Comparison of ENCODE assay signal across 28 cellular contexts in genomic region chr10:97520520-97520919, GRCh38. TPM values are rescaled to one million over a fixed set of nuclear protein-coding genes. Genes with fewer than 3 reads are reported as not detected.
DNase-seq lines count a peak whose midpoint lies in the region; ATAC-seq and TF ChIP-seq lines count a peak whose summit lies in the region.
"Had no signal": no experiment of that assay in that cellular context is flagged by ENCODE, and none has a peak within 500 bp of the region (broad histone marks: within the 10 kb centered on the region; RNA-seq: fewer than 3 reads in every experiment).

No MANE protein-coding gene starts in this region.

- H3K27ac Mint-ChIP-seq in GM23338 = peak overlapping the region; percentile 60; the same call in 1 of the 2 replicates
- H3K27ac Mint-ChIP-seq in glutamatergic neuron (ENCODE audit: unreplicated experiment) = peak overlapping the region; percentile 15
- H3K27ac Mint-ChIP-seq in progenitor cell of endocrine pancreas = peak overlapping the region; percentile 85
- H3K27ac Mint-ChIP-seq: CD4-positive, alpha-beta T cell had no signal

- DNase-seq in GM23338 (ENCODE audit: low spot score) = no peak
- no peak for DNase-seq in glutamatergic neuron
- DNase-seq in progenitor cell of endocrine pancreas (ENCODE audit: low spot score, unreplicated experiment) = no peak
- no peak for DNase-seq in NCI-H2227 (lab: John Stamatoyannopoulos, UW; ENCODE audit: unreplicated experiment)
- DNase-seq in NCI-H2196 treated with DMSO at 0.1 percent for 48 hours (lab: John Stamatoyannopoulos, UW; ENCODE audit: unreplicated experiment) = no peak
- DNase-seq in activated CD4-positive, alpha-beta T cell treated with anti-CD3 and anti-CD28 coated beads for 48 hours = no peak
- DNase-seq in SKM-1 treated with dmso at 0.1 percent for 144 hours (lab: John Stamatoyannopoulos, UW; ENCODE audit: unreplicated experiment) = no peak
- DNase-seq: AML-193; CD4-positive, alpha-beta T cell; COR-L47; DMS53; Kasumi-1; NCI-H1105; NCI-H1436 treated with DMSO at 0.1 percent for 48 hours; NCI-H187 treated with DMSO at 0.1 percent for 48 hours; NCI-H2171 treated with DMSO at 0.1 percent for 48 hours; NCI-H446 treated with DMSO at 0.1 percent for 48 hours; NCI-H526 treated with DMSO at 0.1 percent for 48 hours; SHP77 had no signal

- peaks cover 52% of the 10 kb centered on the region for H3K79me2 ChIP-seq in GM23338 (replicated peaks; ENCODE audit: insufficient read depth)

- no peaks in the 10 kb centered on the region for H3K36me3 ChIP-seq in GM23338 (ENCODE audit: insufficient read depth)
- no peaks in the 10 kb centered on the region for H3K36me3 ChIP-seq in HUES6 (ENCODE audit: control insufficient read depth, insufficient read depth, low read length)
- H3K36me3 ChIP-seq: BLaER1 treated with 17β-estradiol and CSF1 and Interleukin-3, amounts not matched to agents 10 nM and 100 nM had no signal

- no peaks in the 10 kb centered on the region for H3K9me3 ChIP-seq in HUES6 (ENCODE audit: control insufficient read depth, insufficient read depth, low read depth, low read length)
- H3K9me3 ChIP-seq: BLaER1 treated with 17β-estradiol and CSF1 and Interleukin-3, amounts not matched to agents 10 nM and 100 nM had no signal

- no peak overlapping the region for H3K9ac ChIP-seq in HUES6 (ENCODE audit: low read length)
- H3K9ac ChIP-seq: BLaER1 treated with 17β-estradiol and CSF1 and Interleukin-3, amounts not matched to agents 10 nM and 100 nM had no signal

- H4K20me1 ChIP-seq in GM23338 (replicated peaks; ENCODE audit: insufficient read depth) = no peaks in the 10 kb centered on the region; the same call in 1 of the 2 replicates

- no peak overlapping the region for H2AFZ ChIP-seq in GM23338

- no peaks in the 10 kb centered on the region for H3K9me2 ChIP-seq in GM23338 (ENCODE audit: insufficient read depth)

- peak; percentile 5; the same call in 2 of the 3 replicates for ATAC-seq in GM23338
- ATAC-seq: K562, Panc1 had no signal

- H3K4me3 ChIP-seq in GM23338 (no peak overlapping the region), HUES6 (ENCODE audit: low read depth, low read length) (no peak overlapping the region)
- H3K4me3 ChIP-seq: BLaER1 treated with 17β-estradiol and CSF1 and Interleukin-3, amounts not matched to agents 10 nM and 100 nM; K562 had no signal

- no peak overlapping the region for H3K4me3 Mint-ChIP-seq in GM23338
- H3K4me3 Mint-ChIP-seq in glutamatergic neuron (ENCODE audit: unreplicated experiment) = no peak overlapping the region
- H3K4me3 Mint-ChIP-seq in progenitor cell of endocrine pancreas (ENCODE audit: low read depth) = no peak overlapping the region
- H3K4me3 Mint-ChIP-seq: CD4-positive, alpha-beta T cell had no signal

- TF ChIP-seq CTCF in GM23338 (conservative IDR thresholded peaks at IDR 0.05; ENCODE audit: low read depth in 2 of 2) (no peak), glutamatergic neuron (IDR thresholded peaks at IDR 0.05; ENCODE audit: partially characterized antibody, unreplicated experiment) (no peak), progenitor cell of endocrine pancreas (IDR thresholded peaks at IDR 0.05; ENCODE audit: unreplicated experiment) (no peak)

- no peaks in the 10 kb centered on the region for H3K9me3 Mint-ChIP-seq in GM23338
- H3K9me3 Mint-ChIP-seq in glutamatergic neuron (ENCODE audit: unreplicated experiment) = peaks cover 5% of the 10 kb centered on the region
- H3K9me3 Mint-ChIP-seq in progenitor cell of endocrine pancreas (ENCODE audit: low read depth) = no peaks in the 10 kb centered on the region
- H3K9me3 Mint-ChIP-seq: CD4-positive, alpha-beta T cell had no signal

- no peaks in the 10 kb centered on the region for H3K36me3 Mint-ChIP-seq in GM23338 (ENCODE audit: low read depth)
- no peaks in the 10 kb centered on the region for H3K36me3 Mint-ChIP-seq in glutamatergic neuron (ENCODE audit: unreplicated experiment)
- H3K36me3 Mint-ChIP-seq in progenitor cell of endocrine pancreas (ENCODE audit: insufficient read depth) = no peaks in the 10 kb centered on the region

- peaks cover 34% of the 10 kb centered on the region for H3K4me1 Mint-ChIP-seq in GM23338
- H3K4me1 Mint-ChIP-seq in glutamatergic neuron (ENCODE audit: low read depth, unreplicated experiment) = peaks cover 28% of the 10 kb centered on the region
- peaks cover 12% of the 10 kb centered on the region for H3K4me1 Mint-ChIP-seq in progenitor cell of endocrine pancreas (ENCODE audit: low read depth)

- H3K4me1 ChIP-seq in GM23338 (ENCODE audit: insufficient read depth) = peaks cover 29% of the 10 kb centered on the region
- peaks cover 39% of the 10 kb centered on the region for H3K4me1 ChIP-seq in HUES6 (ENCODE audit: control insufficient read depth, insufficient read depth, low read length)

- H3K4me2 ChIP-seq in GM23338 = peak overlapping the region; percentile 45; the same call in 1 of the 2 replicates

- H3K27me3 ChIP-seq in GM23338 (ENCODE audit: insufficient read depth) = no peaks in the 10 kb centered on the region
- H3K27me3 ChIP-seq in HUES6 (ENCODE audit: control insufficient read depth, insufficient read depth, low read length) = no peaks in the 10 kb centered on the region
- H3K27me3 ChIP-seq: BLaER1 treated with 17β-estradiol and CSF1 and Interleukin-3, amounts not matched to agents 10 nM and 100 nM had no signal

- H3K27ac ChIP-seq in GM23338 (ENCODE audit: low read depth) (peak overlapping the region; percentile 53; the same call in 1 of the 2 replicates), HUES6 (ENCODE audit: low read depth, low read length) (peak overlapping the region; percentile 14; the same call in 1 of the 2 replicates)
- H3K27ac ChIP-seq: BLaER1 treated with 17β-estradiol and CSF1 and Interleukin-3, amounts not matched to agents 10 nM and 100 nM; RWPE1 had no signal

- no peaks in the 10 kb centered on the region for H3F3A ChIP-seq in GM23338 (replicated peaks; ENCODE audit: low read depth)

- H3K27me3 Mint-ChIP-seq in GM23338 (ENCODE audit: insufficient read depth, low read depth, poor library complexity) (peaks cover 13% of the 10 kb centered on the region), glutamatergic neuron (ENCODE audit: unreplicated experiment) (peaks cover 1% of the 10 kb centered on the region), progenitor cell of endocrine pancreas (no peaks in the 10 kb centered on the region)

TF ChIP-seq in GM23338, 12 proteins besides CTCF, POLR2A, EP300 and RAD21 (continues in another document):
- TF ChIP-seq REST (IDR thresholded peaks at IDR 0.05; ENCODE audit: unreplicated experiment) (no peak), ZNF114 (CRISPR knock-in tag; IDR thresholded peaks at IDR 0.05) (no peak), ETS1 (IDR thresholded peaks at IDR 0.05) (no peak)

RNA-seq across cellular contexts. Expression of gene UBTD1, which starts 21.8 kb away (rescaled TPM):
- 21.5 and 29.0 TPM in 2 replicates for total RNA-seq in GM23338 (2014; rRNA removed; shearing (Covaris generic))
- polyA plus RNA-seq in GM23338 (2016; fragmentation: Nextera tagmentation; extraction: Ambion mirVana) = 17.3 and 20.4 TPM in 2 replicates
- total RNA-seq in glutamatergic neuron (ENCODE audit: unreplicated experiment) = 8.0 TPM
- total RNA-seq in progenitor cell of endocrine pancreas = 9.0 and 9.2 TPM in 2 replicates

RNA-seq across cellular contexts. Expression of gene MMS19, which starts 22.3 kb away (rescaled TPM):
- total RNA-seq in GM23338 (2014; rRNA removed; shearing (Covaris generic)) = 221 and 252 TPM in 2 replicates
- polyA plus RNA-seq in GM23338 (2016; fragmentation: Nextera tagmentation; extraction: Ambion mirVana) = 74.7 and 81.5 TPM in 2 replicates
- 139 TPM for total RNA-seq in glutamatergic neuron (ENCODE audit: unreplicated experiment)
- total RNA-seq in progenitor cell of endocrine pancreas = 80.6 and 82.1 TPM in 2 replicates

RNA-seq across cellular contexts. Expression of gene ANKRD2, which starts 52.1 kb away (rescaled TPM):
- total RNA-seq in GM23338 (2014; rRNA removed; shearing (Covaris generic)) = not detected in 2 replicates
- polyA plus RNA-seq in GM23338 (2016; fragmentation: Nextera tagmentation; extraction: Ambion mirVana) = not detected in 2 replicates
- total RNA-seq in glutamatergic neuron (ENCODE audit: unreplicated experiment) (not detected), progenitor cell of endocrine pancreas (not detected in 2 replicates)
- total RNA-seq: CD4-positive, alpha-beta T cell; Daoy; HT-29; K562; M059J; SK-MEL-5 had no signal
- polyA plus RNA-seq: K562 had no signal

Comparison
In these comparisons a context has a peak if more than half of its experiments do, and no peak if none do; other contexts are left out.
1. H3K27ac Mint-ChIP-seq: peak in every context shown above with its lines; median percentile 85 in progenitor cell of endocrine pancreas; 60 in GM23338; 15 in glutamatergic neuron.